20 cellular contexts compared by ENCODE assay signal in the genomic region with DNA sequence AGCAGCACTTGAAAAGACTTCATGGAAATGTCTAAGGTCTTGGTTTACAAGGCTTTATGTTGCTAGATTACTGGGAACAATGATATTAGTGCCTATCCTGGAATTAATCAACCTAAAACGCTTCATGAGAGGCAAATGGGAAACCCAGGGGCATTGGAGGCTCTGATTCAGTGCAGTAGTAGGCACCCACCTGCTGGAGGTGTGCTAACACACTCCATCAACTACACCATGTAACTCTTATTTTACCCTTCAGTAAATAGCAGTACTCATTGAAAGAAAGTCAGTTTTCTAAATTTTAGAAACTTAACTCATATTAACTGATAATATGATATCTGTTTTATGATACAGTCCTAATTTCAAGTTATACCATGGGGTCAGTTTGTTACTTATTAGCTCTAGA. TPM values are rescaled to one million over a fixed set of nuclear protein-coding genes. Genes with fewer than 3 reads are reported as not detected.
A peak's percentile ranks its signal among the peaks of the same experiment; 100 is the strongest.
DNase-seq lines count a peak whose midpoint lies in the region; ATAC-seq, FAIRE-seq and TF ChIP-seq lines count a peak whose summit lies in the region.
"Had no signal": no experiment of that assay in that cellular context is flagged by ENCODE, and none has a peak within 500 bp of the region (broad histone marks: within the 10 kb centered on the region; RNA-seq: fewer than 3 reads in every experiment).

No MANE protein-coding gene starts in this region.

- CTCF ChIA-PET in A549 (lab: Yijun Ruan, JAX) = interaction anchor here (0.6 to 3.5 kb wide), 6 partner anchors 17 to 211 kb away, joined by 3 to 14 read pairs (median 4); a partner anchor contains a TSS
- CTCF ChIA-PET in Calu3 (lab: Charles Lee) = interaction anchor here (0.6 to 1.1 kb wide), 2 partner anchors 17 to 30 kb away, joined by 3 to 7 read pairs; no protein-coding TSS in a partner anchor

- H3K4me3 ChIP-seq in A549 (no peak overlapping the region), WERI-Rb-1 (ENCODE audit: low read depth, low read length) (no peak overlapping the region), neural progenitor cell (no peak overlapping the region), MM.1S (ENCODE audit: low read length) (no peak overlapping the region)
- H3K4me3 ChIP-seq: Peyer's patch, sigmoid colon had no signal

- H3K79me2 ChIP-seq in neural progenitor cell (ENCODE audit: low read depth) (no peaks in the 10 kb centered on the region), MM.1S (ENCODE audit: low read length) (no peaks in the 10 kb centered on the region)

- no peak overlapping the region for H3K9ac ChIP-seq in neural progenitor cell
- H3K9ac ChIP-seq in MM.1S (ENCODE audit: low read length) = no peak overlapping the region

- 42% methylated on average over 1 of the region's 1 CpG for WGBS in A549 (ENCODE audit: missing lambda C conversion rate)

- intact Hi-C loops in activated T-helper 2 cell treated with anti-CD3 and anti-CD28 coated beads, Interferon-gamma antibody, Interleukin-2, Interleukin-4, amounts not matched to agents 10 μg/mL and 5 μg/mL and 100 μg/mL, durations not matched to agents 14 hours and 24 hours and 36 hours (cut with micrococcal nuclease) = no loop called here
- intact Hi-C loops in Calu3 (cut with micrococcal nuclease; ENCODE audit: unreplicated experiment) = no loop called here

- no peak for FAIRE-seq in A549 (lab: Jason Lieb, UNC)
- FAIRE-seq: GM18507, kidney had no signal

- peak; percentile 77; a peak in 5 of 6 replicates for ATAC-seq in A549
- peak; percentile 52 for ATAC-seq in HG02798 (IDR thresholded peaks at IDR 0.05; ENCODE audit: poor library complexity, unreplicated experiment)

- no peaks in the 10 kb centered on the region for H3K9me3 Mint-ChIP-seq in activated T-helper 2 cell treated with anti-CD3 and anti-CD28 coated beads, Interferon-gamma antibody, Interleukin-2, Interleukin-4, amounts not matched to agents 10 μg/mL and 5 μg/mL and 100 μg/mL, durations not matched to agents 14 hours and 24 hours and 36 hours
- H3K9me3 Mint-ChIP-seq in neural progenitor cell (no peaks in the 10 kb centered on the region), Calu3 (ENCODE audit: low read depth, unreplicated experiment) (no peaks in the 10 kb centered on the region)

- H3K9me2 ChIP-seq in MM.1S (replicated peaks; ENCODE audit: insufficient read depth, low read length) = no peaks in the 10 kb centered on the region

- H3K4me3 Mint-ChIP-seq in activated T-helper 2 cell treated with anti-CD3 and anti-CD28 coated beads, Interferon-gamma antibody, Interleukin-2, Interleukin-4, amounts not matched to agents 10 μg/mL and 5 μg/mL and 100 μg/mL, durations not matched to agents 14 hours and 24 hours and 36 hours (ENCODE audit: low read depth) = no peak overlapping the region
- H3K4me3 Mint-ChIP-seq in neural progenitor cell = no peak overlapping the region
- no peak overlapping the region for H3K4me3 Mint-ChIP-seq in Calu3 (ENCODE audit: low read depth, unreplicated experiment)

- no peaks in the 10 kb centered on the region for H3K36me3 Mint-ChIP-seq in activated T-helper 2 cell treated with anti-CD3 and anti-CD28 coated beads, Interferon-gamma antibody, Interleukin-2, Interleukin-4, amounts not matched to agents 10 μg/mL and 5 μg/mL and 100 μg/mL, durations not matched to agents 14 hours and 24 hours and 36 hours (ENCODE audit: low read depth)
- H3K36me3 Mint-ChIP-seq in neural progenitor cell (no peaks in the 10 kb centered on the region), Calu3 (ENCODE audit: insufficient read depth, unreplicated experiment) (no peaks in the 10 kb centered on the region)

- no peaks in the 10 kb centered on the region for H3K4me1 ChIP-seq in A549
- H3K4me1 ChIP-seq in neural progenitor cell = no peaks in the 10 kb centered on the region
- H3K4me1 ChIP-seq in MM.1S (ENCODE audit: low read length) = no peaks in the 10 kb centered on the region; the same call in 1 of the 2 replicates
- H3K4me1 ChIP-seq: Peyer's patch, sigmoid colon had no signal

- TF ChIP-seq CTCF in A549 (IDR thresholded peaks at IDR 0.05) (no peak), GM12872 (IDR thresholded peaks at IDR 0.05; ENCODE audit: insufficient read depth, low read depth, low read length) (peak; percentile 34; the same call in 2 of the 3 replicates), WERI-Rb-1 (IDR thresholded peaks at IDR 0.05; ENCODE audit: low read depth, low read length) (0 out of 2 replicates have a peak, but pooled peaks have one; percentile 36), neural progenitor cell (IDR thresholded peaks at IDR 0.05) (no peak), MM.1S (IDR thresholded peaks at IDR 0.05; ENCODE audit: low read length) (no peak), Calu3 (IDR thresholded peaks at IDR 0.05; ENCODE audit: unreplicated experiment) (no peak)

- no peak for TF ChIP-seq POLR2A in A549 (IDR thresholded peaks at IDR 0.05; ENCODE audit: low read length)

- no peaks in the 10 kb centered on the region for H3K27me3 Mint-ChIP-seq in activated T-helper 2 cell treated with anti-CD3 and anti-CD28 coated beads, Interferon-gamma antibody, Interleukin-2, Interleukin-4, amounts not matched to agents 10 μg/mL and 5 μg/mL and 100 μg/mL, durations not matched to agents 14 hours and 24 hours and 36 hours (ENCODE audit: low read depth)
- H3K27me3 Mint-ChIP-seq in neural progenitor cell (ENCODE audit: insufficient read depth, low read depth) (peaks cover 2% of the 10 kb centered on the region), Calu3 (ENCODE audit: unreplicated experiment) (no peaks in the 10 kb centered on the region)

- no peak for DNase-seq in A549 (ENCODE audit: low read depth in 1 of 2, low spot score in 1 of 2)
- DNase-seq in WERI-Rb-1 = no peak
- DNase-seq in activated T-helper 2 cell treated with anti-CD3 and anti-CD28 coated beads, Interferon-gamma antibody, Interleukin-2, Interleukin-4, amounts not matched to agents 10 μg/mL and 5 μg/mL and 100 μg/mL, durations not matched to agents 14 hours and 24 hours and 36 hours (ENCODE audit: low spot score) = no peak
- no peak for DNase-seq in neural progenitor cell (ENCODE audit: low spot score)
- no peak for DNase-seq in MM.1S
- DNase-seq in Calu3 = no peak
- DNase-seq: amniotic stem cell; caudate nucleus; hippocampal formation; kidney; NCI-H1436; NCI-H510A; occipital lobe; Peyer's patch; sigmoid colon; stimulated activated CD4-positive, alpha-beta T cell treated with anti-CD3 and anti-CD28 coated beads, Interleukin-2, amount 100 ng/mL, for 24 hours; SW 1271 had no signal

- H3K36me3 ChIP-seq in WERI-Rb-1 (no peaks in the 10 kb centered on the region), neural progenitor cell (no peaks in the 10 kb centered on the region), MM.1S (replicated peaks; ENCODE audit: insufficient read depth, low read length) (no peaks in the 10 kb centered on the region)
- H3K36me3 ChIP-seq: Peyer's patch, sigmoid colon had no signal

- no peak overlapping the region for H3K27ac Mint-ChIP-seq in activated T-helper 2 cell treated with anti-CD3 and anti-CD28 coated beads, Interferon-gamma antibody, Interleukin-2, Interleukin-4, amounts not matched to agents 10 μg/mL and 5 μg/mL and 100 μg/mL, durations not matched to agents 14 hours and 24 hours and 36 hours
- H3K27ac Mint-ChIP-seq in neural progenitor cell (no peak overlapping the region), Calu3 (ENCODE audit: unreplicated experiment) (no peak overlapping the region)

- POLR2A ChIA-PET in A549 (lab: Yijun Ruan, JAX) = no interaction called here

- H3K27me3 ChIP-seq in WERI-Rb-1 (ENCODE audit: insufficient read depth, low read depth, severe bottlenecking) = no peaks in the 10 kb centered on the region
- H3K27me3 ChIP-seq in neural progenitor cell = no peaks in the 10 kb centered on the region
- no peaks in the 10 kb centered on the region for H3K27me3 ChIP-seq in MM.1S (replicated peaks; ENCODE audit: insufficient read depth, low read length)
- H3K27me3 ChIP-seq: Peyer's patch, sigmoid colon had no signal

- H3K4me1 Mint-ChIP-seq in activated T-helper 2 cell treated with anti-CD3 and anti-CD28 coated beads, Interferon-gamma antibody, Interleukin-2, Interleukin-4, amounts not matched to agents 10 μg/mL and 5 μg/mL and 100 μg/mL, durations not matched to agents 14 hours and 24 hours and 36 hours (ENCODE audit: low read depth) = peaks cover 3% of the 10 kb centered on the region
- no peaks in the 10 kb centered on the region for H3K4me1 Mint-ChIP-seq in neural progenitor cell
- H3K4me1 Mint-ChIP-seq in Calu3 (ENCODE audit: low read depth, unreplicated experiment) = no peaks in the 10 kb centered on the region

- H2AFZ ChIP-seq in neural progenitor cell (replicated peaks) (no peak overlapping the region), MM.1S (ENCODE audit: low read length) (no peak overlapping the region)

- H3K4me2 ChIP-seq in A549 = no peak overlapping the region
- H3K4me2 ChIP-seq in neural progenitor cell = no peak overlapping the region
- no peak overlapping the region for H3K4me2 ChIP-seq in MM.1S (ENCODE audit: low read depth, low read length)

- H4K20me1 ChIP-seq in neural progenitor cell (ENCODE audit: low read depth) (no peaks in the 10 kb centered on the region), MM.1S (ENCODE audit: insufficient read depth, low read length) (no peaks in the 10 kb centered on the region)

- H3F3A ChIP-seq in neural progenitor cell (ENCODE audit: low read depth) (no peaks in the 10 kb centered on the region), MM.1S (ENCODE audit: insufficient read depth, low read length) (no peaks in the 10 kb centered on the region)

- TF ChIP-seq RAD21 in A549 (conservative IDR thresholded peaks at IDR 0.05 in 1 of 2, IDR thresholded peaks at IDR 0.05 in 1 of 2) = no peak

- H3K27ac ChIP-seq in A549 = no peak overlapping the region
- no peak overlapping the region for H3K27ac ChIP-seq in WERI-Rb-1
- H3K27ac ChIP-seq in neural progenitor cell = no peak overlapping the region
- H3K27ac ChIP-seq in MM.1S (ENCODE audit: low read length) = no peak overlapping the region
- H3K27ac ChIP-seq: Peyer's patch, sigmoid colon had no signal

- no peak for TF ChIP-seq EP300 in A549 (IDR thresholded peaks at IDR 0.05)

- H3K9me3 ChIP-seq in A549 (no peaks in the 10 kb centered on the region), WERI-Rb-1 (ENCODE audit: severe bottlenecking) (no peaks in the 10 kb centered on the region), neural progenitor cell (ENCODE audit: low read depth) (no peaks in the 10 kb centered on the region), MM.1S (replicated peaks; ENCODE audit: insufficient read depth, low read length) (no peaks in the 10 kb centered on the region)
- H3K9me3 ChIP-seq: Peyer's patch, sigmoid colon had no signal

- no TSS peak for BruUV-seq in Calu3 (replicated peaks; lab: Mats Ljungman, UMichigan)

RNA-seq across cellular contexts. Expression of a gene that starts 17.4 kb away (rescaled TPM):
- polyA plus RNA-seq in A549 (2011; rRNA removed) = 250 and 357 TPM in 2 replicates
- polyA plus RNA-seq in A549 (2012; cell fraction: cytosol; rRNA removed) = 101 and 131 TPM in 2 replicates
- polyA plus RNA-seq in A549 (2012; cell fraction: nucleus; rRNA removed) = 27.7 and 52.1 TPM in 2 replicates
- polyA plus RNA-seq in A549 (2017; fragmentation: RNase III; extraction: RNeasy Plus Mini Kit Qiagen cat#74134 plus additional on column Dnase treatment) = 714 to 805 TPM (median 755 TPM) in 3 replicates
- 32.7 and 35.5 TPM in 2 replicates for polyA minus RNA-seq in A549 (2011; rRNA and poly(A)+ RNA removed)
- total RNA-seq in activated T-helper 2 cell treated with anti-CD3 and anti-CD28 coated beads, Interferon-gamma antibody, Interleukin-2, Interleukin-4, amounts not matched to agents 10 μg/mL and 5 μg/mL and 100 μg/mL, durations not matched to agents 14 hours and 24 hours and 36 hours = 322 and 323 TPM in 2 replicates
- total RNA-seq in neural progenitor cell (ENCODE audit: low replicate concordance) = 85.0 and 107 TPM in 2 replicates
- total RNA-seq in Calu3 (2022) = 212 and 234 TPM in 2 replicates

Comparison
In these comparisons a context has a peak if more than half of its experiments do, and no peak if none do; other contexts are left out.
1. CTCF ChIP-seq: peak in GM12872 (single experiment) and WERI-Rb-1 (single experiment); none in A549 (single experiment), neural progenitor cell (single experiment), MM.1S (single experiment) and Calu3 (single experiment).